In the genomic region with DNA sequence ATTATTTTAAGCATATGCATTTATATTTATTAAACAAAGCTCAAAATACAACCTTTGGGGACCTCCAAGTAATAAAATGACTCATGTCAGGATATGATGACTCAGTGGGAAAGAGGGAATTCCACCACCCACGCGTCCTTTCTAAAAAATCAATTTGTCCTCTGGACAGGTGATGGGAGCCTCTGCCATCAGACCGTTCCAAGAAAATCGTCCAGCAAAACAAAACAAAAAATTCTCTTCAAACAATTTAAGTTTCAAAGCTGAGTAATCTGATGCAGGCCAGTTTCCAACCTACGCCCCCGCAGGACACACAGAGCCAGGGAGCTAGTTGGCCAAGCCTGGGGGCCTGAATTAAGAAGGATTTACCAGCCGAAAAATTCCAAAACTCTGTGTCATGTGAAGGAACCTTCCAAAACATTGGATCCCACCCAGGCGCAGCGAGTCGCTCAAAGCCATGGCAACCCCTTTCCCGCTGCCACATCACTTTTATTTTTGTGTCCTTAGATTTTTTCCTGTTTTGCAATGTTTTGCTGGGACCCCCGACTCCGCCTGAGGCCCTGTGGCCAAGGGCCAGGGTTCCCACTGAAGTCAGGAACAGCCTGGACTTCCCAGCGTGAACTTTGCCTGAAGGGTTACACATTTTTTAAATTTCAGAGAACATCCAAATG, we compare ENCODE assay signal across 9 cellular contexts.
A peak's percentile ranks its signal among the peaks of the same experiment; 100 is the strongest.
DNase-seq lines count a peak whose midpoint lies in the region; FAIRE-seq and TF ChIP-seq lines count a peak whose summit lies in the region.
"Had no signal": no experiment of that assay in that cellular context is flagged by ENCODE, and none has a peak within 500 bp of the region (broad histone marks: within the 10 kb centered on the region; RNA-seq: fewer than 3 reads in every experiment).

No MANE protein-coding gene starts in this region.

- peaks cover 28% of the 10 kb centered on the region for H3K4me1 ChIP-seq in astrocyte (ENCODE audit: insufficient read depth, low read length)

- DNase-seq in HFF-Myc (ENCODE audit: extremely low read depth, low read depth): peak; percentile 93
- peak; percentile 98 for DNase-seq in astrocyte (ENCODE audit: low read depth)
- peak; percentile 96 for DNase-seq in islet precursor cell
- DNase-seq in smooth muscle cell of the brain vasculature (ENCODE audit: low read depth, low spot score): peak; percentile 78
- no peak for DNase-seq in immature natural killer cell
- no peak for DNase-seq in GF-D8 (lab: John Stamatoyannopoulos, UW)
- no peak for DNase-seq in activated naive CD4-positive, alpha-beta T cell treated with anti-CD3 and anti-CD28 coated beads for 36 hours
- no peak for DNase-seq in T-helper 2 cell treated with Interferon-gamma antibody and Interleukin-4, amounts not matched to agents 5 μg/mL and 100 μg/mL, for 36 hours (ENCODE audit: low spot score)
- DNase-seq: SHP77 treated with DMSO at 0.1 percent for 48 hours had no signal

- no peaks in the 10 kb centered on the region for H3K27me3 ChIP-seq in astrocyte (ENCODE audit: insufficient read depth, low read length)

- peak overlapping the region; percentile 99 for H3K27ac Mint-ChIP-seq in astrocyte (ENCODE audit: unreplicated experiment)
- peak overlapping the region in 1 of 6 donors; percentile 55 for H3K27ac Mint-ChIP-seq in immature natural killer cell
- H3K27ac Mint-ChIP-seq in activated naive CD4-positive, alpha-beta T cell treated with anti-CD3 and anti-CD28 coated beads for 36 hours: no peak overlapping the region
- H3K27ac Mint-ChIP-seq in T-helper 2 cell treated with Interferon-gamma antibody and Interleukin-4, amounts not matched to agents 5 μg/mL and 100 μg/mL, for 36 hours: no peak overlapping the region

- CTCF ChIA-PET in activated naive CD4-positive, alpha-beta T cell treated with anti-CD3 and anti-CD28 coated beads for 36 hours (lab: Charles Lee): no interaction called here

- H3K9me3 Mint-ChIP-seq in astrocyte (ENCODE audit: unreplicated experiment): peaks cover 2% of the 10 kb centered on the region
- no peaks in the 10 kb centered on the region for H3K9me3 Mint-ChIP-seq in immature natural killer cell
- H3K9me3 Mint-ChIP-seq in activated naive CD4-positive, alpha-beta T cell treated with anti-CD3 and anti-CD28 coated beads for 36 hours: no peaks in the 10 kb centered on the region
- H3K9me3 Mint-ChIP-seq in T-helper 2 cell treated with Interferon-gamma antibody and Interleukin-4, amounts not matched to agents 5 μg/mL and 100 μg/mL, for 36 hours: no peaks in the 10 kb centered on the region

- peak overlapping the region; percentile 84 for H3K9ac ChIP-seq in astrocyte (ENCODE audit: low read length)

- TF ChIP-seq CTCF in HFF-Myc (IDR thresholded peaks at IDR 0.05; ENCODE audit: low read depth, low read length, missing control alignments) (no peak), astrocyte (IDR thresholded peaks at IDR 0.05; ENCODE audit: insufficient read depth, low read depth, low read length) (no peak)

- peak overlapping the region; percentile 77 for H3K4me2 ChIP-seq in astrocyte (ENCODE audit: low read length)

- H3K36me3 ChIP-seq in astrocyte (ENCODE audit: insufficient read depth, low read length): peaks cover 2% of the 10 kb centered on the region

- H3K9me3 ChIP-seq in astrocyte (ENCODE audit: insufficient read depth, low read depth, low read length): no peaks in the 10 kb centered on the region

- H4K20me1 ChIP-seq in astrocyte (ENCODE audit: insufficient read depth, low read length): no peaks in the 10 kb centered on the region

- H3K4me3 Mint-ChIP-seq in astrocyte (ENCODE audit: unreplicated experiment): peak overlapping the region; percentile 17
- no peak overlapping the region for H3K4me3 Mint-ChIP-seq in immature natural killer cell
- no peak overlapping the region for H3K4me3 Mint-ChIP-seq in activated naive CD4-positive, alpha-beta T cell treated with anti-CD3 and anti-CD28 coated beads for 36 hours
- H3K4me3 Mint-ChIP-seq in T-helper 2 cell treated with Interferon-gamma antibody and Interleukin-4, amounts not matched to agents 5 μg/mL and 100 μg/mL, for 36 hours: no peak overlapping the region

- H3K4me3 ChIP-seq in HFF-Myc (replicated peaks; ENCODE audit: low read depth, low read length): peak overlapping the region; percentile 22; the same call in 1 of the 2 replicates
- H3K4me3 ChIP-seq in astrocyte (ENCODE audit: insufficient read depth, low read depth, low read length): peak overlapping the region; percentile 24

- peak overlapping the region; percentile 94 for H3K27ac ChIP-seq in astrocyte (ENCODE audit: low read depth, low read length)

- H3K36me3 Mint-ChIP-seq in astrocyte (ENCODE audit: low read depth, unreplicated experiment): peaks cover 5% of the 10 kb centered on the region
- peaks cover 23 to 54% (median 24%) of the 10 kb centered on the region in 3 donors for H3K36me3 Mint-ChIP-seq in immature natural killer cell
- peaks cover 36% of the 10 kb centered on the region for H3K36me3 Mint-ChIP-seq in activated naive CD4-positive, alpha-beta T cell treated with anti-CD3 and anti-CD28 coated beads for 36 hours (ENCODE audit: low read depth)
- peaks cover 49% of the 10 kb centered on the region for H3K36me3 Mint-ChIP-seq in T-helper 2 cell treated with Interferon-gamma antibody and Interleukin-4, amounts not matched to agents 5 μg/mL and 100 μg/mL, for 36 hours (ENCODE audit: low read depth)

- peak; percentile 13 for FAIRE-seq in astrocyte (lab: Jason Lieb, UNC)

- H3K79me2 ChIP-seq in astrocyte (ENCODE audit: insufficient read depth, low read length): no peaks in the 10 kb centered on the region

- H3K4me1 Mint-ChIP-seq in astrocyte (ENCODE audit: low read depth, unreplicated experiment) (peaks cover 40% of the 10 kb centered on the region), immature natural killer cell (peaks cover 63 to 83% of the 10 kb centered on the region in 2 donors)
- H3K4me1 Mint-ChIP-seq in activated naive CD4-positive, alpha-beta T cell treated with anti-CD3 and anti-CD28 coated beads for 36 hours (ENCODE audit: low read depth): peaks cover 20% of the 10 kb centered on the region
- peaks cover 5% of the 10 kb centered on the region for H3K4me1 Mint-ChIP-seq in T-helper 2 cell treated with Interferon-gamma antibody and Interleukin-4, amounts not matched to agents 5 μg/mL and 100 μg/mL, for 36 hours (ENCODE audit: low read depth)

- no peaks in the 10 kb centered on the region for H3K27me3 Mint-ChIP-seq in astrocyte (ENCODE audit: low read depth, unreplicated experiment)
- H3K27me3 Mint-ChIP-seq in immature natural killer cell (ENCODE audit: low read depth in 3 of 3): peaks cover 3 to 28% (median 8%) of the 10 kb centered on the region in 3 donors
- H3K27me3 Mint-ChIP-seq in activated naive CD4-positive, alpha-beta T cell treated with anti-CD3 and anti-CD28 coated beads for 36 hours (ENCODE audit: low read depth): no peaks in the 10 kb centered on the region
- H3K27me3 Mint-ChIP-seq in T-helper 2 cell treated with Interferon-gamma antibody and Interleukin-4, amounts not matched to agents 5 μg/mL and 100 μg/mL, for 36 hours (ENCODE audit: low read depth): no peaks in the 10 kb centered on the region

- intact Hi-C loops in activated naive CD4-positive, alpha-beta T cell treated with anti-CD3 and anti-CD28 coated beads for 36 hours (cut with micrococcal nuclease): no loop called here

- H2AFZ ChIP-seq in astrocyte (ENCODE audit: low read depth, low read length): no peak overlapping the region

Comparison
In these comparisons a context has a peak if more than half of its experiments do, and no peak if none do; other contexts are left out.
1. DNase-seq: peak in HFF-Myc (single experiment), astrocyte (single experiment), islet precursor cell (single experiment) and smooth muscle cell of the brain vasculature (single experiment); none in immature natural killer cell (0 of 3), GF-D8 (single experiment), activated naive CD4-positive, alpha-beta T cell treated with anti-CD3 and anti-CD28 coated beads for 36 hours (single experiment) and T-helper 2 cell treated with Interferon-gamma antibody and Interleukin-4, amounts not matched to agents 5 μg/mL and 100 μg/mL, for 36 hours (single experiment).